In the genomic region with DNA sequence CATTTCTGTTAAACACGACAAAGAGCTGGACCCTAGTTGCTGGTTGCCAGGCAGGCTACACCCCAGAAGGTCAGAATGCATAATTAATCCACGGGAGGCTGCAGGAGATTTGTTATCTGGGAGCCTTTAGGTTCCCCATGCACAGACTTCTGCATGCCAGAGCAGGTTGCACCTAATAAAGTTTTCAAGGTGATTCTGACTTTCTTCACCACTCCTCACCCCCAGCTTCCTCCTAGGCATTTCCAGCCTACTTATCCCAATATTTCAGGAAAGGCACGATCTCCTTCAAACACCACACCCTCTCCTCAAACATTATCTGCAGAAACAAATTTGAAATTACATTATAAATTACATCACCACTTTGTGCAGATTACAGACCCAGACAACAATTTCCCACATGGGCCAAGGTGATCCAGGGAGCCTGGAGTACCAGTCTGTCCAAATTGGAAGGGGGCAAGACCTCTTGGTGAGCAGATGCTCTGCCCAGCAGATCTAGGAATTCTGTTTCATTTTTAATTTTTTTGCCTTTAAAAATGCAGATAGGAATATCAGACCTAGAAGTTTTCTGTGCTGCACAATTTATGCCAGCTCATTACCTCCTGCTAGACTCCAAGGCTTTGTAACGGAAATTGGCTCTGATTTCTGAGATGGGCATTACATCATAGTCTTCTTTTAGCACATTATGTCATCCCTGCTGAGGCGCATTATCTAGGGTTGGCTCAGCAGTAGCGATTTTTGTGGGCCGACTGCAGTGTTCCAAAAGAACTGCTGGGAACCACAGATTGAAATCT, we compare ENCODE assay signal across 9 cellular contexts.
DNase-seq lines count a peak whose midpoint lies in the region; ATAC-seq and TF ChIP-seq lines count a peak whose summit lies in the region.
"Had no signal": no experiment of that assay in that cellular context is flagged by ENCODE, and none has a peak within 500 bp of the region (broad histone marks: within the 10 kb centered on the region; RNA-seq: fewer than 3 reads in every experiment).

No MANE protein-coding gene starts in this region.

- no peaks in the 10 kb centered on the region for H3K36me3 Mint-ChIP-seq in naive thymus-derived CD4-positive, alpha-beta T cell
- no peaks in the 10 kb centered on the region for H3K36me3 Mint-ChIP-seq in activated CD4-positive, alpha-beta T cell treated with anti-CD3 and anti-CD28 coated beads, Interleukin-2, amount 10 ng/mL, durations not matched to agents 7 days and 5 days (ENCODE audit: low read depth)

- H3K4me1 Mint-ChIP-seq in naive thymus-derived CD4-positive, alpha-beta T cell = peaks cover 0 to 11% (median 5%) of the 10 kb centered on the region in 7 donors
- peaks cover 7% of the 10 kb centered on the region for H3K4me1 Mint-ChIP-seq in activated CD4-positive, alpha-beta T cell treated with anti-CD3 and anti-CD28 coated beads, Interleukin-2, amount 10 ng/mL, durations not matched to agents 7 days and 5 days

- peak overlapping the region; percentile 25 to 98 (median 89) for H3K27ac ChIP-seq in dorsolateral prefrontal cortex
- H3K27ac ChIP-seq in naive thymus-derived CD4-positive, alpha-beta T cell (ENCODE audit: low read depth, low read length) = no peak overlapping the region

- intact Hi-C loops in dorsolateral prefrontal cortex (cut with DNase I) (loop anchor here (5.0 to 10.0 kb wide), 4 partner anchors 176 to 446 kb away; no protein-coding TSS in a partner anchor), mucosa of descending colon (cut with DNase I, micrococcal nuclease) (no loop called here)
- intact Hi-C loops in naive thymus-derived CD4-positive, alpha-beta T cell (cut with micrococcal nuclease) = no loop called here

- no peaks in the 10 kb centered on the region for H3K27me3 ChIP-seq in dorsolateral prefrontal cortex
- H3K27me3 ChIP-seq in naive thymus-derived CD4-positive, alpha-beta T cell (ENCODE audit: control insufficient read depth in 2 of 2, insufficient read depth in 2 of 2, low read length in 2 of 2) = no peaks in the 10 kb centered on the region

- CTCF ChIA-PET in naive thymus-derived CD4-positive, alpha-beta T cell (lab: Charles Lee) = no interaction called here
- CTCF ChIA-PET in activated CD4-positive, alpha-beta T cell treated with anti-CD3 and anti-CD28 coated beads, Interleukin-2, amount 10 ng/mL, durations not matched to agents 7 days and 5 days (lab: Charles Lee) = interaction anchor here (1.3 kb wide), 1 partner anchor 46 kb away, joined by 4 read pairs; no protein-coding TSS in a partner anchor

- peak; percentile 91 for DNase-seq in AG08395 (ENCODE audit: low spot score)
- peak; percentile 29 for DNase-seq in NCI-H2227 (lab: John Stamatoyannopoulos, UW; ENCODE audit: unreplicated experiment)
- peak in 9 of 10 donors; percentile 48 to 85 (median 69) for DNase-seq in dorsolateral prefrontal cortex
- no peak for DNase-seq in mucosa of descending colon
- no peak for DNase-seq in HPDE6-E6E7 (ENCODE audit: extremely low spot score)
- no peak for DNase-seq in naive thymus-derived CD4-positive, alpha-beta T cell
- DNase-seq in activated CD4-positive, alpha-beta T cell treated with anti-CD3 and anti-CD28 coated beads, Interleukin-2, amount 10 ng/mL, durations not matched to agents 7 days and 5 days = no peak
- DNase-seq: NCI-H1930 had no signal

- no peak overlapping the region for H3K4me3 Mint-ChIP-seq in naive thymus-derived CD4-positive, alpha-beta T cell
- H3K4me3 Mint-ChIP-seq in activated CD4-positive, alpha-beta T cell treated with anti-CD3 and anti-CD28 coated beads, Interleukin-2, amount 10 ng/mL, durations not matched to agents 7 days and 5 days = no peak overlapping the region

- peak; percentile 31 for ATAC-seq in mucosa of descending colon
- ATAC-seq in HG02678 (IDR thresholded peaks at IDR 0.05; ENCODE audit: unreplicated experiment) = no peak
- no peak for ATAC-seq in naive thymus-derived CD4-positive, alpha-beta T cell

- no peaks in the 10 kb centered on the region for H3K27me3 Mint-ChIP-seq in naive thymus-derived CD4-positive, alpha-beta T cell
- no peaks in the 10 kb centered on the region for H3K27me3 Mint-ChIP-seq in activated CD4-positive, alpha-beta T cell treated with anti-CD3 and anti-CD28 coated beads, Interleukin-2, amount 10 ng/mL, durations not matched to agents 7 days and 5 days

- no peaks in the 10 kb centered on the region for H3K9me3 ChIP-seq in mucosa of descending colon
- H3K9me3 ChIP-seq in naive thymus-derived CD4-positive, alpha-beta T cell (ENCODE audit: control insufficient read depth in 2 of 3, low read length in 3 of 3) = no peaks in the 10 kb centered on the region

- H3K4me3 ChIP-seq in dorsolateral prefrontal cortex (peak overlapping the region in 31 of 59 donors; percentile 1 to 51 (median 18)), mucosa of descending colon (no peak overlapping the region)
- H3K4me3 ChIP-seq in naive thymus-derived CD4-positive, alpha-beta T cell (ENCODE audit: low read length) = no peak overlapping the region

- H3K9me3 Mint-ChIP-seq in naive thymus-derived CD4-positive, alpha-beta T cell = peaks cover 0 to 6% (median 0%) of the 10 kb centered on the region in 11 donors
- no peaks in the 10 kb centered on the region for H3K9me3 Mint-ChIP-seq in activated CD4-positive, alpha-beta T cell treated with anti-CD3 and anti-CD28 coated beads, Interleukin-2, amount 10 ng/mL, durations not matched to agents 7 days and 5 days

- TF ChIP-seq CTCF in dorsolateral prefrontal cortex (IDR thresholded peaks at IDR 0.05 in 54 of 56, conservative IDR thresholded peaks at IDR 0.05 in 2 of 56; ENCODE audit: low read depth in 1 of 56, partially characterized antibody in 56 of 56) = peak in 8 of 56 donors; percentile 6 to 24 (median 18)
- no peak for TF ChIP-seq CTCF in mucosa of descending colon (IDR thresholded peaks at IDR 0.05)

- H3K4me1 ChIP-seq in mucosa of descending colon (ENCODE audit: low read depth) = no peaks in the 10 kb centered on the region
- peaks cover 0 to 10% of the 10 kb centered on the region in 2 donors for H3K4me1 ChIP-seq in naive thymus-derived CD4-positive, alpha-beta T cell (ENCODE audit: control insufficient read depth in 2 of 2, insufficient read depth in 2 of 2, low read length in 2 of 2)

- H3K36me3 ChIP-seq in mucosa of descending colon (ENCODE audit: low read depth) = no peaks in the 10 kb centered on the region
- H3K36me3 ChIP-seq in naive thymus-derived CD4-positive, alpha-beta T cell (ENCODE audit: control insufficient read depth in 2 of 3, insufficient read depth in 3 of 3, low read length in 3 of 3) = no peaks in the 10 kb centered on the region

- POLR2A ChIA-PET in naive thymus-derived CD4-positive, alpha-beta T cell (lab: Charles Lee) = interaction anchor here (0.6 kb wide), 1 partner anchor 10 kb away, joined by 3 read pairs; no protein-coding TSS in a partner anchor
- POLR2A ChIA-PET in activated CD4-positive, alpha-beta T cell treated with anti-CD3 and anti-CD28 coated beads, Interleukin-2, amount 10 ng/mL, durations not matched to agents 7 days and 5 days (lab: Charles Lee) = no interaction called here

- H3K27ac Mint-ChIP-seq in naive thymus-derived CD4-positive, alpha-beta T cell = no peak overlapping the region
- no peak overlapping the region for H3K27ac Mint-ChIP-seq in activated CD4-positive, alpha-beta T cell treated with anti-CD3 and anti-CD28 coated beads, Interleukin-2, amount 10 ng/mL, durations not matched to agents 7 days and 5 days

Comparison
In these comparisons a context has a peak if more than half of its experiments do, and no peak if none do; other contexts are left out.
1. DNase-seq: peak in AG08395 (single experiment), NCI-H2227 (single experiment) and dorsolateral prefrontal cortex (9 of 10); none in mucosa of descending colon (0 of 3), HPDE6-E6E7 (single experiment), naive thymus-derived CD4-positive, alpha-beta T cell (0 of 9) and activated CD4-positive, alpha-beta T cell treated with anti-CD3 and anti-CD28 coated beads, Interleukin-2, amount 10 ng/mL, durations not matched to agents 7 days and 5 days (single experiment).
2. H3K4me3 ChIP-seq: peak in dorsolateral prefrontal cortex (31 of 59); none in mucosa of descending colon (single experiment) and naive thymus-derived CD4-positive, alpha-beta T cell (single experiment).
3. intact Hi-C loops: an anchor here in dorsolateral prefrontal cortex (5.0 to 10.0 kb wide); none called in mucosa of descending colon and naive thymus-derived CD4-positive, alpha-beta T cell.